9 cellular contexts compared by ENCODE assay signal in the genomic region with DNA sequence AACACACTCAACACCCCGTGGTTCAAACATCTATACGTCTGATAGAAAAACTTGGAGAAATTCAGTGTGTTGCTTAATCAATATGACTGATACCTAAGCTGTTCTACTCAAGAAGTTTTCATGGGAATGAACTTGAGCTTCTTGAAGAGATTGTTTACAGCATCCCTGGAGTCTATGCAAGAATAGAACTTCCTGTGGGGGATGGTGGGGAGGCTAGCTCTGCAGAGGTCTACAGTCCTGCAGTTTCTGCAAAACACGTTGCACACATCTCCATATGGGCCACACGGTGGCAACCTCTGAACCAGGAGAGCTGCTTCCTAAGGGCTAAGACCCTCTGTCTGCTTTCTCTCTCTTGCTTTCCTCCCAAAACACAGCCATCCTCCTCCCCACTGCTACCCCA. TPM values are rescaled to one million over a fixed set of nuclear protein-coding genes. Genes with fewer than 3 reads are reported as not detected.
DNase-seq lines count a peak whose midpoint lies in the region; TF ChIP-seq lines count a peak whose summit lies in the region.
"Had no signal": no experiment of that assay in that cellular context is flagged by ENCODE, and none has a peak within 500 bp of the region (broad histone marks: within the 10 kb centered on the region; RNA-seq: fewer than 3 reads in every experiment).

No MANE protein-coding gene starts in this region.

- no peak for DNase-seq in activated naive CD4-positive, alpha-beta T cell treated with anti-CD3 and anti-CD28 coated beads for 36 hours
- DNase-seq in activated naive CD4-positive, alpha-beta T cell treated with anti-CD3 and anti-CD28 coated beads, Interleukin-2, amount 50 U/mL, for 16 hours: no peak
- DNase-seq in NCI-H69 (lab: John Stamatoyannopoulos, UW): peak; percentile 30
- no peak for DNase-seq in chondrocyte (ENCODE audit: low spot score)
- no peak for DNase-seq in retinal pigment epithelial cell (ENCODE audit: low read depth)
- no peak for DNase-seq in vagina (ENCODE audit: extremely low spot score in 2 of 2)
- DNase-seq in endothelial cell (ENCODE audit: low spot score): no peak
- no peak for DNase-seq in KG1 (lab: John Stamatoyannopoulos, UW)

- no peaks in the 10 kb centered on the region for H3K9me3 Mint-ChIP-seq in activated naive CD4-positive, alpha-beta T cell treated with anti-CD3 and anti-CD28 coated beads for 36 hours
- H3K9me3 Mint-ChIP-seq in chondrocyte (ENCODE audit: low read depth) (no peaks in the 10 kb centered on the region), endothelial cell (ENCODE audit: unreplicated experiment) (no peaks in the 10 kb centered on the region)

- no peak overlapping the region for H3K27ac ChIP-seq in vagina
- H3K27ac ChIP-seq: KMS-11 had no signal

- TF ChIP-seq CTCF in chondrocyte (IDR thresholded peaks at IDR 0.05) (peak; percentile 70), retinal pigment epithelial cell (conservative IDR thresholded peaks at IDR 0.05; ENCODE audit: low read depth, low read length) (peak; percentile 32), vagina (IDR thresholded peaks at IDR 0.05) (no peak), endothelial cell (IDR thresholded peaks at IDR 0.05; ENCODE audit: unreplicated experiment) (no peak)

- TF ChIP-seq POLR2A in vagina (IDR thresholded peaks at IDR 0.05): no peak

- no peaks in the 10 kb centered on the region for H3K9me3 ChIP-seq in vagina

- H3K27ac Mint-ChIP-seq in activated naive CD4-positive, alpha-beta T cell treated with anti-CD3 and anti-CD28 coated beads for 36 hours: peak overlapping the region; percentile 63
- H3K27ac Mint-ChIP-seq in chondrocyte (ENCODE audit: unreplicated experiment) (peak overlapping the region; percentile 36), endothelial cell (ENCODE audit: unreplicated experiment) (no peak overlapping the region)

- no peaks in the 10 kb centered on the region for H3K27me3 Mint-ChIP-seq in activated naive CD4-positive, alpha-beta T cell treated with anti-CD3 and anti-CD28 coated beads for 36 hours (ENCODE audit: low read depth)
- H3K27me3 Mint-ChIP-seq in chondrocyte (ENCODE audit: low read depth) (no peaks in the 10 kb centered on the region), endothelial cell (ENCODE audit: unreplicated experiment) (peaks cover 5% of the 10 kb centered on the region)

- peaks cover 0 to 32% of the 10 kb centered on the region in 2 donors for H3K36me3 ChIP-seq in vagina

- peaks cover 5% of the 10 kb centered on the region for H3K4me1 ChIP-seq in vagina

- peaks cover 33% of the 10 kb centered on the region for H3K4me1 Mint-ChIP-seq in activated naive CD4-positive, alpha-beta T cell treated with anti-CD3 and anti-CD28 coated beads for 36 hours (ENCODE audit: low read depth)
- H3K4me1 Mint-ChIP-seq in chondrocyte (ENCODE audit: low read depth) (peaks cover 22% of the 10 kb centered on the region), endothelial cell (ENCODE audit: unreplicated experiment) (peaks cover 27% of the 10 kb centered on the region)

- no peak overlapping the region for H3K4me3 Mint-ChIP-seq in activated naive CD4-positive, alpha-beta T cell treated with anti-CD3 and anti-CD28 coated beads for 36 hours
- H3K4me3 Mint-ChIP-seq in chondrocyte (ENCODE audit: unreplicated experiment) (no peak overlapping the region), endothelial cell (ENCODE audit: unreplicated experiment) (no peak overlapping the region)

- H3K27me3 ChIP-seq in vagina: no peaks in the 10 kb centered on the region

- intact Hi-C loops in activated naive CD4-positive, alpha-beta T cell treated with anti-CD3 and anti-CD28 coated beads for 36 hours (cut with micrococcal nuclease): loop anchor here (2.0 kb wide), 1 partner anchor 77 kb away; the partner anchor contains the start of gene PPARD
- intact Hi-C loops in vagina (cut with DNase I): loop anchor here (5.0 kb wide), 1 partner anchor 77 kb away; the partner anchor contains the start of gene PPARD

- peaks cover 8% of the 10 kb centered on the region for H3K36me3 Mint-ChIP-seq in activated naive CD4-positive, alpha-beta T cell treated with anti-CD3 and anti-CD28 coated beads for 36 hours (ENCODE audit: low read depth)
- peaks cover 5% of the 10 kb centered on the region for H3K36me3 Mint-ChIP-seq in chondrocyte (ENCODE audit: low read depth)
- peaks cover 11% of the 10 kb centered on the region for H3K36me3 Mint-ChIP-seq in endothelial cell (ENCODE audit: low read depth, unreplicated experiment)

- CTCF ChIA-PET in activated naive CD4-positive, alpha-beta T cell treated with anti-CD3 and anti-CD28 coated beads for 36 hours (lab: Charles Lee): interaction anchor here (0.6 to 3.0 kb wide), 4 partner anchors 22 to 122 kb away, joined by 3 to 19 read pairs (median 9); partner anchors contain the start of genes DEF6 and FANCE

- H3K4me3 ChIP-seq in retinal pigment epithelial cell (ENCODE audit: low read length): no peak overlapping the region
- H3K4me3 ChIP-seq in vagina: no peak overlapping the region

RNA-seq across cellular contexts. Expression of gene FANCE, which starts 32.7 kb away (rescaled TPM):
- total RNA-seq in activated naive CD4-positive, alpha-beta T cell treated with anti-CD3 and anti-CD28 coated beads for 36 hours: 10 to 100 TPM; 16.3 TPM
- total RNA-seq in chondrocyte (5.6 to 7.4 TPM (median 6.8 TPM) in 3 replicates), vagina (10.1 TPM), endothelial cell (ENCODE audit: unreplicated experiment) (21.8 TPM)

RNA-seq across cellular contexts. Expression of gene RPL10A, which starts 48.8 kb away (rescaled TPM):
- 1,000 to 10,000 TPM; 2,437 to 2,507 TPM for total RNA-seq in activated naive CD4-positive, alpha-beta T cell treated with anti-CD3 and anti-CD28 coated beads for 36 hours
- total RNA-seq in chondrocyte (844 to 899 TPM (median 848 TPM) in 3 replicates), vagina (2,013 TPM), endothelial cell (ENCODE audit: unreplicated experiment) (1,320 TPM)

Comparison
In these comparisons a context has a peak if more than half of its experiments do, and no peak if none do; other contexts are left out.
1. CTCF ChIP-seq: peak in chondrocyte (single experiment) and retinal pigment epithelial cell (single experiment); none in vagina (0 of 3) and endothelial cell (single experiment).